Comparison of ENCODE assay signal across 39 cellular contexts in the genomic region with DNA sequence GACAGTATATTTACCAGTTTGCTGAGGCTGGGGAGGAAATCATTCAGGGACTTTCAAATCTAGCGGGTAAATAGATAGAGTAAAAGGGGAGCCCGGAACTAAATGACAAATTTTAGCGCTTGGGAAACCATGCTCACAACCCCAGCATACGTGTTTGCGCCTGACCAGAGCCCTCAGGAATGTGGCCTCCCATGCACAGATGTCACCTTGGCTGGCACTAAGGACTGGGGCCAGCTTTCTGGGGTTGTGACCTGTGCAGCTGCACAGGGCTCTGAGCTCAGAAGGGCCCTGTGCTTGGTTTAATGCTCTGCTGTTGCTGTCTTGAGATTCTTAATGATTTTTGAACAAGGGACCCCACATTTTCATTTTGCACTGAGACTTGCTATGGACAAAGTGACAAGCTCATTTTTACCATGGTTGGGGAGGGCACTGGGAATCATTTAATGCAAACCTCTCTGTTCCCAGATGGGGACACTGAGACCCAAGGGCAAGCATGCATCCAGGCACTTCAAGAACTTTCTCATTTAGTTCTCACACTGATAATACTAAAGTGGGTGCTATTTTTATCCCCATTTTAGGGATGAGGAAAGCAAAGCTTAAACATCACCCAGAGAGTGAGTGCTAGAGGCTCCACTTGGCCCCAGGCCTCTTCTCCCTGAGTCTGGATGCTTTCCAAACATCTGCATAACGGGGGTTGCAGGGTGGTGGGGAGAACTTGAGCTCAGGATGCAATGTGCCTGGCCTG. TPM values are rescaled to one million over a fixed set of nuclear protein-coding genes. Genes with fewer than 3 reads are reported as not detected.
"Had no signal": no experiment of that assay in that cellular context is flagged by ENCODE, and none has a peak within 500 bp of the region (broad histone marks: within the 10 kb centered on the region; RNA-seq: fewer than 3 reads in every experiment).

No MANE protein-coding gene starts in this region.

- H3K27ac ChIP-seq: brain microvascular endothelial cell, esophagus muscularis mucosa, hepatocyte, lower lobe of right lung, neutrophil, sigmoid colon, upper lobe of right lung, VCaP had no signal

- H3K4me3 ChIP-seq: adrenal gland, esophagus muscularis mucosa, hepatocyte, lower lobe of right lung, mucosa of descending colon, sigmoid colon, upper lobe of right lung had no signal

- H3K4me1 ChIP-seq: adrenal gland, lower lobe of right lung, sigmoid colon, upper lobe of right lung had no signal

- H3K36me3 ChIP-seq: adrenal gland, brain microvascular endothelial cell, esophagus muscularis mucosa, lower lobe of right lung, neutrophil, sigmoid colon, upper lobe of right lung had no signal

- H3K27me3 ChIP-seq: adrenal gland, brain microvascular endothelial cell, esophagus muscularis mucosa, hepatocyte, neutrophil, sigmoid colon, upper lobe of right lung had no signal

- H3K9me3 ChIP-seq: adrenal gland, esophagus muscularis mucosa, lower lobe of right lung, mucosa of descending colon, neutrophil, sigmoid colon, upper lobe of right lung had no signal

- DNase-seq: activated CD4-positive, alpha-beta memory T cell treated with anti-CD3 and anti-CD28 coated beads for 36 hours; activated CD4-positive, alpha-beta T cell treated with anti-CD3 and anti-CD28 coated beads, Interleukin-2, amount 10 ng/mL, durations not matched to agents 24 days and 14 days; activated CD4-positive, CD25-positive, alpha-beta regulatory T cell treated with anti-CD3 and anti-CD28 coated beads, Interleukin-2, amount 50 U/mL, for 72 hours; activated CD8-positive, alpha-beta memory T cell treated with anti-CD3 and anti-CD28 coated beads, Interleukin-2, amount 50 U/mL, for 4 hours; activated effector memory CD4-positive, alpha-beta T cell treated with anti-CD3 and anti-CD28 coated beads, Interleukin-2, amount 50 U/mL, for 16 hours; activated naive CD4-positive, alpha-beta T cell treated with anti-CD3 and anti-CD28 coated beads for 36 hours; activated naive CD8-positive, alpha-beta T cell treated with anti-CD3 and anti-CD28 coated beads for 36 hours; activated T-cell treated with anti-CD3 and anti-CD28 coated beads, Interleukin-2, amount 50 U/mL, for 1 hour; adrenal gland; aorta; brain microvascular endothelial cell; central memory CD4-positive, alpha-beta T cell; effector CD4-positive, alpha-beta T cell; islet precursor cell; left colon; lower lobe of right lung; mesendoderm; mucosa of descending colon; sigmoid colon; small intestine; stimulated activated CD4-positive, alpha-beta T cell treated with anti-CD3 and anti-CD28 coated beads, Interleukin-1b, Interleukin-23, amount 100 ng/mL, for 48 hours; stimulated activated CD4-positive, alpha-beta T cell treated with anti-CD3 and anti-CD28 coated beads, Interleukin-4, amount 100 ng/mL, for 4 hours; stimulated activated CD8-positive, alpha-beta memory T cell treated with anti-CD3 and anti-CD28 coated beads, Interleukin-4, amount 100 ng/mL, for 48 hours; stimulated activated naive CD8-positive, alpha-beta T cell treated with anti-CD3 and anti-CD28 coated beads, Interleukin-15, amount 100 ng/mL, for 72 hours; SW 1271; T-helper 9 cell; upper lobe of right lung had no signal

- ATAC-seq: left colon; lower lobe of right lung; mucosa of descending colon; natural killer cell treated with Interleukin-12 subunit alpha and Interleukin-12 subunit beta and Interleukin-15 and Interleukin-18, amount 100 ng/mL, for 72 hours; stimulated activated memory B cell treated with anti-CD40 and anti-IgM and Interleukin-4, amounts not matched to agents 10 μg/mL and 1 μg/mL and 100 μg/mL, for 72 hours; stimulated activated naive CD8-positive, alpha-beta T cell treated with anti-CD3 and anti-CD28 coated beads, Interleukin-15, amount 100 ng/mL, for 72 hours; upper lobe of right lung had no signal

RNA-seq across cellular contexts. Expression of a gene that starts 44.1 kb away (rescaled TPM):
- total RNA-seq: activated CD4-positive, alpha-beta memory T cell treated with anti-CD3 and anti-CD28 coated beads for 36 hours; activated CD4-positive, alpha-beta T cell treated with anti-CD3 and anti-CD28 coated beads, Interleukin-2, amount 10 ng/mL, durations not matched to agents 24 days and 14 days; activated CD8-positive, alpha-beta memory T cell treated with anti-CD3 and anti-CD28 coated beads for 36 hours; activated naive CD4-positive, alpha-beta T cell treated with anti-CD3 and anti-CD28 coated beads for 36 hours; activated naive CD8-positive, alpha-beta T cell treated with anti-CD3 and anti-CD28 coated beads for 36 hours; activated T-helper 1 cell treated with anti-CD3 and anti-CD28 coated beads, Interleukin-12 subunit alpha, Interleukin-12 subunit beta, Interleukin-2, Interleukin-4 antibody, amounts not matched to agents 30 ng/mL and 10 ng/mL and 1 ng/mL, durations not matched to agents 14 hours and 24 hours and 36 hours; myocyte; natural killer cell treated with Interleukin-12 subunit alpha and Interleukin-12 subunit beta and Interleukin-15 and Interleukin-18, amount 100 ng/mL, for 72 hours; osteocyte had no signal

RNA-seq across cellular contexts. Expression of a gene that starts 45.3 kb away (rescaled TPM):
- total RNA-seq: activated CD4-positive, alpha-beta memory T cell treated with anti-CD3 and anti-CD28 coated beads for 36 hours; activated CD4-positive, alpha-beta T cell treated with anti-CD3 and anti-CD28 coated beads, Interleukin-2, amount 10 ng/mL, durations not matched to agents 24 days and 14 days; activated CD8-positive, alpha-beta memory T cell treated with anti-CD3 and anti-CD28 coated beads for 36 hours; activated naive CD4-positive, alpha-beta T cell treated with anti-CD3 and anti-CD28 coated beads for 36 hours; activated naive CD8-positive, alpha-beta T cell treated with anti-CD3 and anti-CD28 coated beads for 36 hours; activated T-helper 1 cell treated with anti-CD3 and anti-CD28 coated beads, Interleukin-12 subunit alpha, Interleukin-12 subunit beta, Interleukin-2, Interleukin-4 antibody, amounts not matched to agents 30 ng/mL and 10 ng/mL and 1 ng/mL, durations not matched to agents 14 hours and 24 hours and 36 hours; aorta; esophagus muscularis mucosa; frontal cortex; myocyte; natural killer cell treated with Interleukin-12 subunit alpha and Interleukin-12 subunit beta and Interleukin-15 and Interleukin-18, amount 100 ng/mL, for 72 hours; osteocyte; posterior vena cava had no signal
